ENCODE assay signal across 11 cellular contexts in the genomic region with DNA sequence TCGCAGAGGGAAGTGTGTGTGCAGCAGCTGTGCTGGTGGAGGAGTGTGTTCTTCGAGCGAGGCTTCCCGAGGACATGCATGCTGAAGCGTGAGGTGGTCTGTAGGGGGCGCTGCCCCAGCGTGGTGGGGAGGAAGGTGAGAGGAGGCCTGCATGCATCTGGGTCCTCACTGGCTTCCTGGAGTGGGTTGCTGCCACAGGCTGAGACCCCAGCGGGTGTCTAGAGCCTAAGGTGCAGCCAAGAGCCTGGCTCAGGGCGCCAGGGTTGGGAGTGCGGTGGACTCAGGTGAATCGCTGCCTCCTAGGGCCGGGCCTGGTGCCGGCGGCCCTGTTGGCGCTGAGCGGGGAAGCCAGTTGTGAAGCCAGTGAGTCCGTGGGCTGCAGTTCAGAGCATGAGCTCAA. TPM values are rescaled to one million over a fixed set of nuclear protein-coding genes. Genes with fewer than 3 reads are reported as not detected.
DNase-seq lines count a peak whose midpoint lies in the region; ATAC-seq and TF ChIP-seq lines count a peak whose summit lies in the region.
"Had no signal": no experiment of that assay in that cellular context is flagged by ENCODE, and none has a peak within 500 bp of the region (broad histone marks: within the 10 kb centered on the region; RNA-seq: fewer than 3 reads in every experiment).

No MANE protein-coding gene starts in this region.

- H3K9ac ChIP-seq in smooth muscle cell (ENCODE audit: low read depth), result no peak overlapping the region

- H3K27me3 ChIP-seq in smooth muscle cell (ENCODE audit: low read depth) (no peaks in the 10 kb centered on the region), transverse colon (no peaks in the 10 kb centered on the region)
- H3K27me3 ChIP-seq: pancreas had no signal

- ATAC-seq in activated CD8-positive, alpha-beta memory T cell treated with anti-CD3 and anti-CD28 coated beads, Interleukin-2, amount 10 ng/mL, durations not matched to agents 7 days and 5 days, result peak; percentile 25
- ATAC-seq in activated T-cell treated with anti-CD3 and anti-CD28 coated beads, Interleukin-2, amount 50 U/mL, for 72 hours (replicated peaks in 1 of 2), result peak; percentile 14 to 26
- ATAC-seq in GM21737 (IDR thresholded peaks at IDR 0.05; ENCODE audit: unreplicated experiment), result no peak
- ATAC-seq: pancreas had no signal

- H3K4me1 Mint-ChIP-seq in activated CD8-positive, alpha-beta memory T cell treated with anti-CD3 and anti-CD28 coated beads, Interleukin-2, amount 10 ng/mL, durations not matched to agents 7 days and 5 days, result no peaks in the 10 kb centered on the region
- H3K4me1 Mint-ChIP-seq in activated T-cell treated with anti-CD3 and anti-CD28 coated beads, Interleukin-2, amount 50 U/mL, for 72 hours (ENCODE audit: low read depth), result no peaks in the 10 kb centered on the region

- H3K36me3 ChIP-seq in smooth muscle cell (ENCODE audit: low read depth) (no peaks in the 10 kb centered on the region), transverse colon (peaks cover 0 to 47% (median 17%) of the 10 kb centered on the region in 4 donors)

- CTCF ChIA-PET in activated CD8-positive, alpha-beta memory T cell treated with anti-CD3 and anti-CD28 coated beads, Interleukin-2, amount 10 ng/mL, durations not matched to agents 7 days and 5 days (lab: Charles Lee), result interaction anchor here (0.7 to 0.8 kb wide), 3 partner anchors 17 to 133 kb away, joined by 3 read pairs; no protein-coding TSS in a partner anchor

- H3K9me3 ChIP-seq in smooth muscle cell (replicated peaks; ENCODE audit: low read depth) (no peaks in the 10 kb centered on the region), transverse colon (no peaks in the 10 kb centered on the region)
- H3K9me3 ChIP-seq: HAP-1, pancreas had no signal

- H3K4me1 ChIP-seq in smooth muscle cell (ENCODE audit: low read depth), result no peaks in the 10 kb centered on the region
- no peaks in the 10 kb centered on the region for H3K4me1 ChIP-seq in transverse colon
- H3K4me1 ChIP-seq: HAP-1, pancreas had no signal

- H3K4me3 ChIP-seq in smooth muscle cell (no peak overlapping the region), transverse colon (no peak overlapping the region)
- H3K4me3 ChIP-seq: HAP-1, pancreas had no signal

- no peaks in the 10 kb centered on the region for H3K27me3 Mint-ChIP-seq in activated CD8-positive, alpha-beta memory T cell treated with anti-CD3 and anti-CD28 coated beads, Interleukin-2, amount 10 ng/mL, durations not matched to agents 7 days and 5 days
- no peaks in the 10 kb centered on the region for H3K27me3 Mint-ChIP-seq in activated T-cell treated with anti-CD3 and anti-CD28 coated beads, Interleukin-2, amount 50 U/mL, for 72 hours (ENCODE audit: low read depth)

- H3K79me2 ChIP-seq in smooth muscle cell (ENCODE audit: low read depth), result no peaks in the 10 kb centered on the region

- no peak for DNase-seq in activated CD8-positive, alpha-beta memory T cell treated with anti-CD3 and anti-CD28 coated beads, Interleukin-2, amount 10 ng/mL, durations not matched to agents 7 days and 5 days
- DNase-seq in activated CD8-positive, alpha-beta memory T cell treated with anti-CD3 and anti-CD28 coated beads for 24 hours, result no peak
- DNase-seq in activated T-cell treated with anti-CD3 and anti-CD28 coated beads, Interleukin-2, amount 50 U/mL, for 72 hours, result peak; percentile 26 to 38
- DNase-seq in smooth muscle cell (lab: John Stamatoyannopoulos, UW; ENCODE audit: unreplicated experiment) (no peak), transverse colon (no peak)
- DNase-seq: activated CD4-positive, CD25-positive, alpha-beta regulatory T cell; NCI-H146 had no signal

- no peaks in the 10 kb centered on the region for H3K9me3 Mint-ChIP-seq in activated CD8-positive, alpha-beta memory T cell treated with anti-CD3 and anti-CD28 coated beads, Interleukin-2, amount 10 ng/mL, durations not matched to agents 7 days and 5 days (ENCODE audit: low read depth)
- no peaks in the 10 kb centered on the region for H3K9me3 Mint-ChIP-seq in activated T-cell treated with anti-CD3 and anti-CD28 coated beads, Interleukin-2, amount 50 U/mL, for 72 hours

- peaks cover 3% of the 10 kb centered on the region for H4K20me1 ChIP-seq in smooth muscle cell (ENCODE audit: low read depth)

- no peaks in the 10 kb centered on the region for H3F3A ChIP-seq in smooth muscle cell (ENCODE audit: low read depth)

- TF ChIP-seq POLR2A in transverse colon (IDR thresholded peaks at IDR 0.05), result no peak

- intact Hi-C loops in transverse colon (cut with DNase I; ENCODE audit: low total_unique reads), result no loop called here

- WGBS in smooth muscle cell (ENCODE audit: low lambda C conversion rate), result 89% methylated on average over 16 of the region's 17 CpGs
- WGBS in transverse colon (ENCODE audit: low coverage in 1 of 2), 2 donors, result 86% methylated on average over 17 of the region's 17 CpGs; no CpG with 5 or more reads in 1 of the 2 donors

- no peak overlapping the region for H3K27ac ChIP-seq in smooth muscle cell (ENCODE audit: low read depth)
- no peak overlapping the region for H3K27ac ChIP-seq in transverse colon
- H3K27ac ChIP-seq: epithelial cell of prostate, pancreas had no signal

- H3K36me3 Mint-ChIP-seq in activated CD8-positive, alpha-beta memory T cell treated with anti-CD3 and anti-CD28 coated beads, Interleukin-2, amount 10 ng/mL, durations not matched to agents 7 days and 5 days, result peaks cover 26% of the 10 kb centered on the region
- H3K36me3 Mint-ChIP-seq in activated T-cell treated with anti-CD3 and anti-CD28 coated beads, Interleukin-2, amount 50 U/mL, for 72 hours (ENCODE audit: insufficient read depth in 2 of 2), result peaks cover 10 to 34% of the 10 kb centered on the region in 2 donors

- H3K4me3 Mint-ChIP-seq in activated CD8-positive, alpha-beta memory T cell treated with anti-CD3 and anti-CD28 coated beads, Interleukin-2, amount 10 ng/mL, durations not matched to agents 7 days and 5 days, result no peak overlapping the region
- H3K4me3 Mint-ChIP-seq in activated T-cell treated with anti-CD3 and anti-CD28 coated beads, Interleukin-2, amount 50 U/mL, for 72 hours, result no peak overlapping the region

- in situ Hi-C loops in transverse colon (cut with MboI; ENCODE audit: low pct_ligation_motif_present in 1 of 4, low pct_unique_long_range_greater_than_20kb in 1 of 4, low sequenced_read_pairs in 3 of 4), result loop anchor here in 3 of 4 donors (25.0 kb wide), 4 partner anchors 185 to 885 kb away; partner anchors contain the start of genes COX6A2 (in 2 of the 3), ZNF267 (in 2 of the 3), ZNF843 (in 2 of the 3) and ARMC5 (in 1 of the 3)

- TF ChIP-seq EP300 in transverse colon (IDR thresholded peaks at IDR 0.05; ENCODE audit: low read depth), result no peak

- TF ChIP-seq CTCF in smooth muscle cell (IDR thresholded peaks at IDR 0.05; ENCODE audit: borderline replicate concordance, insufficient read depth, poor library complexity, severe bottlenecking), result peak; percentile 24
- no peak for TF ChIP-seq CTCF in transverse colon (IDR thresholded peaks at IDR 0.05)

- no peak overlapping the region for H3K4me2 ChIP-seq in smooth muscle cell

- H2AFZ ChIP-seq in smooth muscle cell (ENCODE audit: low read depth), result no peak overlapping the region

- no peak overlapping the region for H3K27ac Mint-ChIP-seq in activated CD8-positive, alpha-beta memory T cell treated with anti-CD3 and anti-CD28 coated beads, Interleukin-2, amount 10 ng/mL, durations not matched to agents 7 days and 5 days
- no peak overlapping the region for H3K27ac Mint-ChIP-seq in activated T-cell treated with anti-CD3 and anti-CD28 coated beads, Interleukin-2, amount 50 U/mL, for 72 hours

RNA-seq across cellular contexts. Expression of gene HSD3B7, which starts 7.5 kb away (rescaled TPM):
- total RNA-seq in activated CD8-positive, alpha-beta memory T cell treated with anti-CD3 and anti-CD28 coated beads, Interleukin-2, amount 10 ng/mL, durations not matched to agents 7 days and 5 days, result 1 to 10 TPM; 6.6 to 9.7 TPM
- 1 to 10 TPM; 2.4 to 4.7 TPM for total RNA-seq in activated T-cell treated with anti-CD3 and anti-CD28 coated beads, Interleukin-2, amount 50 U/mL, for 72 hours
- 5.5 and 10.8 TPM in 2 replicates for total RNA-seq in smooth muscle cell
- polyA plus RNA-seq in smooth muscle cell, result 15.1 and 15.5 TPM in 2 replicates
- total RNA-seq in transverse colon, result 10 to 100 TPM in 3 of 4 donors, 1 to 10 TPM in 1; 7.0 to 31.8 (median 29.6) TPM

RNA-seq across cellular contexts. Expression of gene SETD1A, which starts 19.9 kb away (rescaled TPM):
- 10 to 100 TPM; 23.9 to 26.4 TPM for total RNA-seq in activated CD8-positive, alpha-beta memory T cell treated with anti-CD3 and anti-CD28 coated beads, Interleukin-2, amount 10 ng/mL, durations not matched to agents 7 days and 5 days
- total RNA-seq in activated T-cell treated with anti-CD3 and anti-CD28 coated beads, Interleukin-2, amount 50 U/mL, for 72 hours, result 10 to 100 TPM; 19.1 to 25.5 TPM
- total RNA-seq in smooth muscle cell (1.9 and 2.9 TPM in 2 replicates), transverse colon (10 to 100 TPM in 3 of 4 donors, 1 to 10 TPM in 1; 5.3 to 37.0 (median 10.8) TPM)
- 1.2 and 3.3 TPM in 2 replicates for polyA plus RNA-seq in smooth muscle cell

RNA-seq across cellular contexts. Expression of gene ORAI3, which starts 28.6 kb away (rescaled TPM):
- 10 to 100 TPM; 19.5 to 20.5 TPM for total RNA-seq in activated CD8-positive, alpha-beta memory T cell treated with anti-CD3 and anti-CD28 coated beads, Interleukin-2, amount 10 ng/mL, durations not matched to agents 7 days and 5 days
- total RNA-seq in activated T-cell treated with anti-CD3 and anti-CD28 coated beads, Interleukin-2, amount 50 U/mL, for 72 hours, result 10 to 100 TPM; 13.6 to 15.6 TPM
- total RNA-seq in smooth muscle cell, result 33.7 and 34.9 TPM in 2 replicates
- 39.4 and 44.0 TPM in 2 replicates for polyA plus RNA-seq in smooth muscle cell
- total RNA-seq in transverse colon, result 10 to 100 TPM; 24.8 to 45.6 (median 31.3) TPM

RNA-seq across cellular contexts. Expression of gene STX1B, which starts 32.9 kb away (rescaled TPM):
- 1 to 10 TPM; 3.5 to 3.6 TPM for total RNA-seq in activated CD8-positive, alpha-beta memory T cell treated with anti-CD3 and anti-CD28 coated beads, Interleukin-2, amount 10 ng/mL, durations not matched to agents 7 days and 5 days
- 1 to 10 TPM; 2.2 to 6.1 TPM for total RNA-seq in activated T-cell treated with anti-CD3 and anti-CD28 coated beads, Interleukin-2, amount 50 U/mL, for 72 hours
- 0.72 and 1.4 TPM in 2 replicates for total RNA-seq in smooth muscle cell
- polyA plus RNA-seq in smooth muscle cell, result 1.0 and 2.1 TPM in 2 replicates
- 1 to 10 TPM in 1 of 4 donors, under 1 TPM in 1, not detected in 2; 0.41 to 1.3 TPM for total RNA-seq in transverse colon

RNA-seq across cellular contexts. Expression of gene FBXL19, which starts 54.1 kb away (rescaled TPM):
- total RNA-seq in activated CD8-positive, alpha-beta memory T cell treated with anti-CD3 and anti-CD28 coated beads, Interleukin-2, amount 10 ng/mL, durations not matched to agents 7 days and 5 days, result 10 to 100 TPM; 26.1 to 29.2 TPM
- 10 to 100 TPM; 24.9 to 25.7 TPM for total RNA-seq in activated T-cell treated with anti-CD3 and anti-CD28 coated beads, Interleukin-2, amount 50 U/mL, for 72 hours
- total RNA-seq in smooth muscle cell (4.5 and 8.5 TPM in 2 replicates), transverse colon (10 to 100 TPM; 19.3 to 45.3 (median 20.3) TPM)
- 1.3 and 1.6 TPM in 2 replicates for polyA plus RNA-seq in smooth muscle cell

Comparison
In these comparisons a context has a peak if more than half of its experiments do, and no peak if none do; other contexts are left out.
1. DNase-seq: peak in activated T-cell treated with anti-CD3 and anti-CD28 coated beads, Interleukin-2, amount 50 U/mL, for 72 hours (2 of 2); none in activated CD8-positive, alpha-beta memory T cell treated with anti-CD3 and anti-CD28 coated beads, Interleukin-2, amount 10 ng/mL, durations not matched to agents 7 days and 5 days (single experiment), activated CD8-positive, alpha-beta memory T cell treated with anti-CD3 and anti-CD28 coated beads for 24 hours (single experiment), smooth muscle cell (single experiment) and transverse colon (single experiment).